26 cellular contexts compared by ENCODE assay signal in genomic region chr11:44730775-44731174, GRCh38. TPM values are rescaled to one million over a fixed set of nuclear protein-coding genes. Genes with fewer than 3 reads are reported as not detected.
"Had no signal": no experiment of that assay in that cellular context is flagged by ENCODE, and none has a peak within 500 bp of the region (broad histone marks: within the 10 kb centered on the region; RNA-seq: fewer than 3 reads in every experiment).

No MANE protein-coding gene starts in this region.

- H3K27ac ChIP-seq: brain microvascular endothelial cell, lower lobe of right lung, neutrophil, ovary, right lobe of liver, thoracic aorta, VCaP had no signal

- H3K27me3 ChIP-seq: ovary, right lobe of liver had no signal

- DNase-seq: activated CD4-positive, alpha-beta memory T cell treated with anti-CD3 and anti-CD28 coated beads, Interleukin-2, amount 10 ng/mL, durations not matched to agents 7 days and 5 days; activated CD4-positive, alpha-beta T cell treated with anti-CD3 and anti-CD28 coated beads, Interleukin-2, amount 10 ng/mL, durations not matched to agents 24 days and 14 days; activated gamma-delta T cell; activated T-cell treated with anti-CD3 and anti-CD28 coated beads, Interleukin-2, amount 50 U/mL, for 72 hours; aorta; brain microvascular endothelial cell; central memory CD4-positive, alpha-beta T cell; effector memory CD4-positive, alpha-beta T cell; gastrocnemius medialis; head of caudate nucleus; left colon; lower lobe of right lung; natural killer cell; ovary; right lobe of liver; small intestine; stimulated activated CD4-positive, alpha-beta T cell treated with anti-CD3 and anti-CD28 coated beads, Interleukin-2, amount 100 ng/mL, for 24 hours; stomach had no signal

- H3K4me3 ChIP-seq: gastrocnemius medialis, lower lobe of right lung, ovary, right lobe of liver, stomach, thoracic aorta had no signal

- H3K9me3 ChIP-seq: gastrocnemius medialis, lower lobe of right lung, neutrophil, ovary, right lobe of liver, stomach, thoracic aorta had no signal

- ATAC-seq: activated CD4-positive, CD25-positive, alpha-beta regulatory T cell treated with anti-CD3 and anti-CD28 coated beads, Interleukin-2, amount 50 U/mL, for 24 hours; activated T-cell treated with anti-CD3 and anti-CD28 coated beads, Interleukin-2, amount 50 U/mL, for 72 hours; esophagus mucosa; gastrocnemius medialis; left colon; lower lobe of right lung; natural killer cell; right lobe of liver; SK-N-SH treated with all-trans-retinoic acid at 6 μM for 48 hours; stimulated activated memory B cell treated with anti-CD40 and anti-IgM and Interleukin-4, amounts not matched to agents 10 μg/mL and 1 μg/mL and 100 μg/mL, for 72 hours had no signal

- H3K36me3 ChIP-seq: brain microvascular endothelial cell, gastrocnemius medialis, lower lobe of right lung, neutrophil, ovary, right lobe of liver, stomach, thoracic aorta had no signal

RNA-seq across cellular contexts. Expression of gene TSPAN18, which starts 4.0 kb away (rescaled TPM):
- polyA plus RNA-seq: keratinocyte had no signal
